Comparison of ENCODE assay signal across 1 cellular context in the genomic region with DNA sequence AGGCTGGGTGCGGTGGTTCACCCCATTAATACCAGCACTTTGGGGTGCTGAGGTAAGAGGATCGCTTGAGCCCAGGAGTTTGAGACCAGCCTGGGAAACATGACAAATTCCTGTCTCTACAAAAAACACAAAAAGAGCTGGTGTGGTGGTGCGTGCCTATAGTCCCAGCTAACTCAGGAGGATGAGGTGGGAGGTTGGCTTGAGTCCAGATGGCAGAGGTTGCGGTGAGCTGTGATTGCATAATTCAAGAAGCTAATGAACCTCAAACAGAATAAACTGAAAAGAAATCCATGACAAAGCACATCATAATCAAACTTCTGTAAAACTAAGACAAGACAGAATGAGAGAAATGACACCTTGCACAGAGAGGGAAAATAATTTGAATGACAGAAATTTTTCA.
A peak's percentile ranks its signal among the peaks of the same experiment; 100 is the strongest.
TF ChIP-seq lines count a peak whose summit lies in the region.

No MANE protein-coding gene starts in this region.

TF ChIP-seq in K562, 482 proteins besides CTCF, POLR2A, EP300 and RAD21:
- TF ChIP-seq C11orf30 (IDR thresholded peaks at IDR 0.05; ENCODE audit: low read depth) = no peak
- TF ChIP-seq NFIC (IDR thresholded peaks at IDR 0.05) = peak; percentile 44
- TF ChIP-seq CEBPB (tag; IDR thresholded peaks at IDR 0.05) = peak; percentile 29; the same call in 1 of the 2 replicates
- no peak for TF ChIP-seq KDM2B (CRISPR knock-in tag; IDR thresholded peaks at IDR 0.05)
- no peak for TF ChIP-seq MAFG (tag; conservative IDR thresholded peaks at IDR 0.05)
- TF ChIP-seq PPARD (CRISPR knock-in tag; IDR thresholded peaks at IDR 0.05) = no peak
- TF ChIP-seq RHOXF2B (CRISPR knock-in tag; conservative IDR thresholded peaks at IDR 0.05) = no peak
- TF ChIP-seq CEBPG (CRISPR knock-in tag; IDR thresholded peaks at IDR 0.05) = no peak
- TF ChIP-seq CEBPG (tag; conservative IDR thresholded peaks at IDR 0.05 in 1 of 2, IDR thresholded peaks at IDR 0.05 in 1 of 2) = peak; percentile 17 to 23; a peak in 1 of 4 replicates
- no peak for TF ChIP-seq HDAC3 (IDR thresholded peaks at IDR 0.05; ENCODE audit: borderline replicate concordance, partially characterized antibody)
- TF ChIP-seq ZNF764 (CRISPR knock-in tag; IDR thresholded peaks at IDR 0.05; ENCODE audit: low read depth) = no peak
- TF ChIP-seq POU5F1 (IDR thresholded peaks at IDR 0.05; ENCODE audit: borderline replicate concordance, low read depth, low read length, partially characterized antibody) = no peak
- no peak for TF ChIP-seq XRCC5 (IDR thresholded peaks at IDR 0.05; ENCODE audit: low read depth, low read length)
- no peak for TF ChIP-seq LARP7 (IDR thresholded peaks at IDR 0.05)
- no peak for TF ChIP-seq RBFOX2 (IDR thresholded peaks at IDR 0.05; ENCODE audit: low read depth, low read length)
- no peak for TF ChIP-seq ZNF212 (CRISPR knock-in tag; IDR thresholded peaks at IDR 0.05)
- no peak for TF ChIP-seq ZKSCAN8 (CRISPR knock-in tag; IDR thresholded peaks at IDR 0.05)
- no peak for TF ChIP-seq NELFE (IDR thresholded peaks at IDR 0.05; ENCODE audit: insufficient read depth, insufficient read length)
- no peak for TF ChIP-seq ZNF318 (IDR thresholded peaks at IDR 0.05; ENCODE audit: borderline replicate concordance in 1 of 2, low read depth in 1 of 2)
- no peak for TF ChIP-seq ZNF408 (CRISPR knock-in tag; IDR thresholded peaks at IDR 0.05; ENCODE audit: low read depth)
- TF ChIP-seq CSDE1 (IDR thresholded peaks at IDR 0.05) = no peak
- TF ChIP-seq MCM3 (IDR thresholded peaks at IDR 0.05) = no peak
- TF ChIP-seq NR0B1 (IDR thresholded peaks at IDR 0.05; ENCODE audit: partially characterized antibody) = no peak
- TF ChIP-seq MCM2 (IDR thresholded peaks at IDR 0.05; ENCODE audit: low read depth) = no peak
- no peak for TF ChIP-seq SMAD2 (IDR thresholded peaks at IDR 0.05; ENCODE audit: low read depth, low read length)
- no peak for TF ChIP-seq CREBBP (IDR thresholded peaks at IDR 0.05; ENCODE audit: low read depth, low read length)
- no peak for TF ChIP-seq HES1 (IDR thresholded peaks at IDR 0.05; ENCODE audit: low read depth)
- no peak for TF ChIP-seq ASH1L (IDR thresholded peaks at IDR 0.05; ENCODE audit: borderline replicate concordance, low read depth, partially characterized antibody)
- no peak for TF ChIP-seq MXI1 (IDR thresholded peaks at IDR 0.05; ENCODE audit: low read depth, low read length)
- 0 out of 4 replicates have a peak, but pooled peaks have one; percentile 16 to 27 for TF ChIP-seq KDM1A (IDR thresholded peaks at IDR 0.05)
- TF ChIP-seq ILF3 (IDR thresholded peaks at IDR 0.05; ENCODE audit: borderline replicate concordance) = no peak
- TF ChIP-seq ZNF583 (CRISPR knock-in tag; IDR thresholded peaks at IDR 0.05) = no peak
- TF ChIP-seq, protein P1, sequence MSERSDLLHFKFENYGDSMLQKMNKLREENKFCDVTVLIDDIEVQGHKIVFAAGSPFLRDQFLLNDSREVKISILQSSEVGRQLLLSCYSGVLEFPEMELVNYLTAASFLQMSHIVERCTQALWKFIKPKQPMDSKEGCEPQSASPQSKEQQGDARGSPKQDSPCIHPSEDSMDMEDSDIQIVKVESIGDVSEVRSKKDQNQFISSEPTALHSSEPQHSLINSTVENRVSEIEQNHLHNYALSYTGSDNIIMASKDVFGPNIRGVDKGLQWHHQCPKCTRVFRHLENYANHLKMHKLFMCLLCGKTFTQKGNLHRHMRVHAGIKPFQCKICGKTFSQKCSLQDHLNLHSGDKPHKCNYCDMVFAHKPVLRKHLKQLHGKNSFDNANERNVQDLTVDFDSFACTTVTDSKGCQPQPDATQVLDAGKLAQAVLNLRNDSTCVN (CRISPR knock-in tag; IDR thresholded peaks at IDR 0.05) = no peak
- TF ChIP-seq, protein P2, sequence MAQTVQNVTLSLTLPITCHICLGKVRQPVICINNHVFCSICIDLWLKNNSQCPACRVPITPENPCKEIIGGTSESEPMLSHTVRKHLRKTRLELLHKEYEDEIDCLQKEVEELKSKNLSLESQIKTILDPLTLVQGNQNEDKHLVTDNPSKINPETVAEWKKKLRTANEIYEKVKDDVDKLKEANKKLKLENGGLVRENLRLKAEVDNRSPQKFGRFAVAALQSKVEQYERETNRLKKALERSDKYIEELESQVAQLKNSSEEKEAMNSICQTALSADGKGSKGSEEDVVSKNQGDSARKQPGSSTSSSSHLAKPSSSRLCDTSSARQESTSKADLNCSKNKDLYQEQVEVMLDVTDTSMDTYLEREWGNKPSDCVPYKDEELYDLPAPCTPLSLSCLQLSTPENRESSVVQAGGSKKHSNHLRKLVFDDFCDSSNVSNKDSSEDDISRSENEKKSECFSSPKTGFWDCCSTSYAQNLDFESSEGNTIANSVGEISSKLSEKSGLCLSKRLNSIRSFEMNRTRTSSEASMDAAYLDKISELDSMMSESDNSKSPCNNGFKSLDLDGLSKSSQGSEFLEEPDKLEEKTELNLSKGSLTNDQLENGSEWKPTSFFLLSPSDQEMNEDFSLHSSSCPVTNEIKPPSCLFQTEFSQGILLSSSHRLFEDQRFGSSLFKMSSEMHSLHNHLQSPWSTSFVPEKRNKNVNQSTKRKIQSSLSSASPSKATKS (CRISPR knock-in tag; IDR thresholded peaks at IDR 0.05) = no peak
